8 cellular contexts compared by ENCODE assay signal in genomic region chr5:119315516-119315949, GRCh38. TPM values are rescaled to one million over a fixed set of nuclear protein-coding genes. Genes with fewer than 3 reads are reported as not detected.
DNase-seq lines count a peak whose midpoint lies in the region; ATAC-seq and TF ChIP-seq lines count a peak whose summit lies in the region.

No MANE protein-coding gene starts in this region.

- peak; percentile 68 for ATAC-seq in GM18861 (IDR thresholded peaks at IDR 0.05; ENCODE audit: unreplicated experiment)
- peak; percentile 79 for ATAC-seq in HG02973 (IDR thresholded peaks at IDR 0.05; ENCODE audit: unreplicated experiment)

- in situ Hi-C loops in transverse colon (cut with MboI; ENCODE audit: low pct_ligation_motif_present in 1 of 4, low pct_unique_long_range_greater_than_20kb in 1 of 4, low sequenced_read_pairs in 3 of 4) = no loop called here

- H3K27ac ChIP-seq in BLaER1 (peak overlapping the region; percentile 99), transverse colon (peak overlapping the region in 1 of 4 donors; percentile 15)

- no peaks in the 10 kb centered on the region for H3K36me3 ChIP-seq in BLaER1
- H3K36me3 ChIP-seq in transverse colon = no peaks in the 10 kb centered on the region

- TF ChIP-seq POLR2A in transverse colon (IDR thresholded peaks at IDR 0.05) = no peak

- H3K27me3 ChIP-seq in BLaER1 (no peaks in the 10 kb centered on the region), transverse colon (no peaks in the 10 kb centered on the region)

- no peaks in the 10 kb centered on the region for H4K20me1 ChIP-seq in BLaER1

- peak; percentile 16 to 28 (median 17) for TF ChIP-seq CTCF in transverse colon (IDR thresholded peaks at IDR 0.05)

- 0 out of 2 replicates have a peak overlapping the region, but pooled peaks have one; percentile 0 for H3K9ac ChIP-seq in BLaER1

- H3K4me2 ChIP-seq in BLaER1 = peak overlapping the region; percentile 91

- H3K4me1 ChIP-seq in BLaER1 (peaks cover 100% of the 10 kb centered on the region), transverse colon (peaks cover 0 to 18% (median 3%) of the 10 kb centered on the region in 4 donors)

- H3K9me3 ChIP-seq in BLaER1 = no peaks in the 10 kb centered on the region
- H3K9me3 ChIP-seq in transverse colon = no peaks in the 10 kb centered on the region

- WGBS in transverse colon (ENCODE audit: low coverage in 1 of 2), 2 donors = 30% methylated on average over 2 of the region's 2 CpGs; no CpG with 5 or more reads in 1 of the 2 donors

- DNase-seq in NCI-H446 (lab: John Stamatoyannopoulos, UW) (peak; percentile 56 to 74), iris pigment epithelial cell (ENCODE audit: low read depth) (peak; percentile 62), transverse colon (no peak), HuH-7.5 (ENCODE audit: low spot score) (no peak)
- peak; percentile 45 for DNase-seq in activated T-helper 9 cell treated with anti-CD3 and anti-CD28 coated beads, Interleukin-2, amount 50 U/mL, for 16 hours (ENCODE audit: low read depth)

- H3K4me3 ChIP-seq in BLaER1 = no peak overlapping the region
- no peak overlapping the region for H3K4me3 ChIP-seq in transverse colon

- no peak for TF ChIP-seq EP300 in transverse colon (IDR thresholded peaks at IDR 0.05; ENCODE audit: low read depth)

- intact Hi-C loops in transverse colon (cut with DNase I; ENCODE audit: low total_unique reads) = no loop called here

RNA-seq across cellular contexts. Expression of gene TNFAIP8, which starts 40.3 kb away (rescaled TPM):
- 10 to 100 TPM in 3 of 4 donors, 1 to 10 TPM in 1; 9.8 to 28.1 (median 22.5) TPM for total RNA-seq in transverse colon

Comparison
In these comparisons a context has a peak if more than half of its experiments do, and no peak if none do; other contexts are left out.
1. DNase-seq: peak in NCI-H446 (2 of 2), activated T-helper 9 cell treated with anti-CD3 and anti-CD28 coated beads, Interleukin-2, amount 50 U/mL, for 16 hours (single experiment) and iris pigment epithelial cell (single experiment); none in transverse colon (single experiment) and HuH-7.5 (single experiment).